ENCODE assay signal across 14 cellular contexts in the genomic region with DNA sequence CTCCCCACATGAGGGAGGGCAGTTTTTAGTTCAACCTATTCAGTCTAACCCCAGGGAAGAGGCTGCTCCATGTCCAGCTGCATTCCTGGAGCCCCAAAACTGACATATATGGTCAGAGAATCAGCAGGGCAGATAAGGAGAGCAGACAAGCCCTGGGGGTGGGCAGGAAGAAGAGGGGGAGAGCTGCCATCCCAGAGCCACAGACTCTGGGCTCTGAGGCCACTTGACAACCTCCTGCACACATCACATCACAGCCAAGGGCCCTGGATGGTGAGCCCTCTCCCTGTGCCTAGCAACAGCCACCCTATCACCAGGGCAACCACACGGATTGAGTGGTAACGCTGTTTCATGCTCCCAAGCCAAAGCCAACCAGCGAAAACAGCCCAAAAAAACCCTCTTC. TPM values are rescaled to one million over a fixed set of nuclear protein-coding genes. Genes with fewer than 3 reads are reported as not detected.
DNase-seq lines count a peak whose midpoint lies in the region; ATAC-seq, FAIRE-seq and TF ChIP-seq lines count a peak whose summit lies in the region.
"Had no signal": no experiment of that assay in that cellular context is flagged by ENCODE, and none has a peak within 500 bp of the region (broad histone marks: within the 10 kb centered on the region; RNA-seq: fewer than 3 reads in every experiment).

No MANE protein-coding gene starts in this region.

- H3K27me3 Mint-ChIP-seq in activated naive CD8-positive, alpha-beta T cell: no peaks in the 10 kb centered on the region
- no peaks in the 10 kb centered on the region for H3K27me3 Mint-ChIP-seq in activated naive CD8-positive, alpha-beta T cell treated with anti-CD3 and anti-CD28 coated beads, Interleukin-2, amount 50 U/mL, for 24 hours
- peaks cover 0 to 4% (median 0%) of the 10 kb centered on the region in 3 donors for H3K27me3 Mint-ChIP-seq in CD14-positive monocyte (ENCODE audit: low read depth in 3 of 3)

- H3K4me3 ChIP-seq in breast epithelium (peak overlapping the region in 1 of 3 donors; percentile 31), thoracic aorta (peak overlapping the region; percentile 92)

- no peak for ATAC-seq in activated naive CD8-positive, alpha-beta T cell treated with anti-CD3 and anti-CD28 coated beads, Interleukin-2, amount 50 U/mL, for 24 hours
- ATAC-seq in thoracic aorta (ENCODE audit: insufficient number of reproducible peaks, low FRiP score, low read depth) (no peak), HG03565 (IDR thresholded peaks at IDR 0.05; ENCODE audit: unreplicated experiment) (no peak)

- peak overlapping the region; percentile 51 for H3K4me3 Mint-ChIP-seq in activated naive CD8-positive, alpha-beta T cell
- no peak overlapping the region for H3K4me3 Mint-ChIP-seq in activated naive CD8-positive, alpha-beta T cell treated with anti-CD3 and anti-CD28 coated beads, Interleukin-2, amount 50 U/mL, for 24 hours
- no peak overlapping the region for H3K4me3 Mint-ChIP-seq in CD14-positive monocyte
- H3K4me3 Mint-ChIP-seq: T-helper 1 cell treated with Interleukin-12 subunit alpha and Interleukin-12 subunit beta and Interleukin-4 antibody, amounts not matched to agents 30 μg/mL and 1 μg/mL, for 36 hours had no signal

- H3K27ac ChIP-seq in breast epithelium: peak overlapping the region; percentile 23 to 68
- H3K27ac ChIP-seq in thoracic aorta: peak overlapping the region; percentile 67 to 95

- no peaks in the 10 kb centered on the region for H3K36me3 ChIP-seq in breast epithelium
- H3K36me3 ChIP-seq in thoracic aorta: peaks cover 39% of the 10 kb centered on the region

- FAIRE-seq in urothelium cell line (lab: Jason Lieb, UNC): no peak
- FAIRE-seq: H1 had no signal

- DNase-seq in activated naive CD8-positive, alpha-beta T cell treated with anti-CD3 and anti-CD28 coated beads, Interleukin-2, amount 50 U/mL, for 24 hours: no peak
- no peak for DNase-seq in breast epithelium (ENCODE audit: low spot score in 2 of 2)
- DNase-seq in midbrain (lab: John Stamatoyannopoulos, UW): peak; percentile 33
- no peak for DNase-seq in thoracic aorta (ENCODE audit: low spot score)
- DNase-seq in CD14-positive monocyte (ENCODE audit: low spot score): no peak
- DNase-seq in urothelium cell line (ENCODE audit: low spot score): no peak
- DNase-seq: activated effector memory CD4-positive, alpha-beta T cell treated with Interleukin-2 at 50 U/mL for 16 hours; NCI-H510A treated with DMSO at 0.1 percent for 48 hours had no signal

- H3K36me3 Mint-ChIP-seq in activated naive CD8-positive, alpha-beta T cell: peaks cover 3% of the 10 kb centered on the region
- peaks cover 15% of the 10 kb centered on the region for H3K36me3 Mint-ChIP-seq in activated naive CD8-positive, alpha-beta T cell treated with anti-CD3 and anti-CD28 coated beads, Interleukin-2, amount 50 U/mL, for 24 hours (ENCODE audit: low read depth)
- peaks cover 36 to 58% of the 10 kb centered on the region in 2 donors for H3K36me3 Mint-ChIP-seq in CD14-positive monocyte

- TF ChIP-seq POLR2A in breast epithelium (IDR thresholded peaks at IDR 0.05): no peak

- H3K4me1 Mint-ChIP-seq in activated naive CD8-positive, alpha-beta T cell (ENCODE audit: low read depth): peaks cover 45% of the 10 kb centered on the region
- H3K4me1 Mint-ChIP-seq in activated naive CD8-positive, alpha-beta T cell treated with anti-CD3 and anti-CD28 coated beads, Interleukin-2, amount 50 U/mL, for 24 hours: peaks cover 47% of the 10 kb centered on the region
- peaks cover 35% of the 10 kb centered on the region for H3K4me1 Mint-ChIP-seq in CD14-positive monocyte

- H3K4me1 ChIP-seq in breast epithelium (peaks cover 13 to 23% of the 10 kb centered on the region in 2 donors), thoracic aorta (ENCODE audit: control insufficient read depth in 1 of 2, low read depth in 2 of 2) (peaks cover 68 to 78% of the 10 kb centered on the region in 2 donors)

- intact Hi-C loops in breast epithelium (cut with DNase I; ENCODE audit: low total_unique reads): no loop called here
- intact Hi-C loops in CD14-positive monocyte (cut with micrococcal nuclease): no loop called here

- H3K27me3 ChIP-seq in breast epithelium: no peaks in the 10 kb centered on the region
- no peaks in the 10 kb centered on the region for H3K27me3 ChIP-seq in thoracic aorta (replicated peaks; ENCODE audit: insufficient read depth)

- TF ChIP-seq CTCF in breast epithelium (IDR thresholded peaks at IDR 0.05) (no peak), thoracic aorta (IDR thresholded peaks at IDR 0.05) (no peak), CD14-positive monocyte (IDR thresholded peaks at IDR 0.05) (no peak)

- no peaks in the 10 kb centered on the region for H3K9me3 Mint-ChIP-seq in activated naive CD8-positive, alpha-beta T cell (ENCODE audit: low read depth)
- no peaks in the 10 kb centered on the region for H3K9me3 Mint-ChIP-seq in activated naive CD8-positive, alpha-beta T cell treated with anti-CD3 and anti-CD28 coated beads, Interleukin-2, amount 50 U/mL, for 24 hours
- H3K9me3 Mint-ChIP-seq in CD14-positive monocyte: peaks cover 0 to 2% (median 0%) of the 10 kb centered on the region in 7 donors
- H3K9me3 Mint-ChIP-seq: T-helper 1 cell treated with Interleukin-12 subunit alpha and Interleukin-12 subunit beta and Interleukin-4 antibody, amounts not matched to agents 30 μg/mL and 1 μg/mL, for 36 hours had no signal

- H3K9me3 ChIP-seq in breast epithelium: no peaks in the 10 kb centered on the region
- no peaks in the 10 kb centered on the region for H3K9me3 ChIP-seq in thoracic aorta

- peak overlapping the region; percentile 83 for H3K27ac Mint-ChIP-seq in activated naive CD8-positive, alpha-beta T cell
- H3K27ac Mint-ChIP-seq in activated naive CD8-positive, alpha-beta T cell treated with anti-CD3 and anti-CD28 coated beads, Interleukin-2, amount 50 U/mL, for 24 hours: no peak overlapping the region
- peak overlapping the region in 3 of 7 donors; percentile 48 to 85 (median 61) for H3K27ac Mint-ChIP-seq in CD14-positive monocyte

RNA-seq across cellular contexts. Expression of a gene that starts 3.1 kb away (rescaled TPM):
- total RNA-seq in breast epithelium (10 to 100 TPM; 26.5 to 55.7 (median 33.8) TPM), thoracic aorta (100 to 1,000 TPM; 106 to 159 TPM)
- polyA plus RNA-seq in CD14-positive monocyte: 10 to 100 TPM; 31.6 to 59.3 TPM

RNA-seq across cellular contexts. Expression of a gene that starts 3.5 kb away (rescaled TPM):
- total RNA-seq in breast epithelium: 1 to 10 TPM; 6.4 to 8.0 (median 7.5) TPM
- 10 to 100 TPM in 1 of 2 donors, 1 to 10 TPM in 1; 5.9 to 11.9 TPM for total RNA-seq in thoracic aorta
- polyA plus RNA-seq in CD14-positive monocyte: 1 to 10 TPM; 4.1 to 4.2 TPM

RNA-seq across cellular contexts. Expression of a gene that starts 21.7 kb away (rescaled TPM):
- not detected for total RNA-seq in breast epithelium
- total RNA-seq in thoracic aorta: not detected
- polyA plus RNA-seq in CD14-positive monocyte: not detected
- total RNA-seq: glomerular endothelial cell, H1, posterior vena cava had no signal
